Comparison of ENCODE assay signal across 10 cellular contexts in the genomic region with DNA sequence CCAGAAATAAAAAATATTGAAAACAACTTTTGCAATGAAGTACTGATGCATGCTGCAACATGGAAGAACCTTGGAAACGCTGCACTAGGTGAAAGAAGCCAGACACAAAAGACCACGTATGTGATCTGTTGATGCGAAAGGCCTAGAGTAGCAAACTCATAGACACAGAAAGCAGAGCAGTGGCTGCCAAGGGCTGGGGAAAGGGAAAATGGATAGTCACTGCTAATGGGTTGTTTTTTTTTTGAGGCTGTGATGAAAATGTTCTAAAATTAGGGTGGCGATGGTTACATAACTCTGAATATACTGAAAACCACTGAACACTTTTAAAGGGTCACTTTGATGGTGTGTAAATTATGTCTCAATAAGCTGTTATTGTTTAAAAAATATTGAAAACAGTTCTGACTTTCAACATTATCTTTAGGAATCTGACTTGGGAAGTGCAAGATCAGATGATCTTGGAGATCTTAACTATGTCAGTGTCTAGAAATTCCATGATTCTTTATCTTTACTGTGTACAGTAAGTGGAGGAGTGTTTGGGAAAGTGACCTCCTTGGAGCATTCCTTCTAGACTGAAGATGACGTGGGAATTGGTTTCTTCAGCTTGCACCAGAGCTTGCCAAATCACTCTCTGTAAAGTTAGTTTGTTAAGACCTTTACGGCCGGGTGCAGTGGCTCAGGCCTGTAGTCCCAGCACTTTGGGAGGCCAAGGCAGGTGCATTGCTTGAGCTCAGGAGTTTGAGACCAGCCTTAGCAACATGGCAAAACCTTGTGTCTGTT. TPM values are rescaled to one million over a fixed set of nuclear protein-coding genes. Genes with fewer than 3 reads are reported as not detected.
DNase-seq lines count a peak whose midpoint lies in the region; ATAC-seq and TF ChIP-seq lines count a peak whose summit lies in the region.
"Had no signal": no experiment of that assay in that cellular context is flagged by ENCODE, and none has a peak within 500 bp of the region (broad histone marks: within the 10 kb centered on the region; RNA-seq: fewer than 3 reads in every experiment).

No MANE protein-coding gene starts in this region.

- H3K4me3 ChIP-seq in SK-N-SH (ENCODE audit: low read depth in 2 of 2, low read length in 1 of 2) (no peak overlapping the region), sigmoid colon (no peak overlapping the region)

- H3K36me3 ChIP-seq in SK-N-SH (replicated peaks in 1 of 2; ENCODE audit: control insufficient read depth in 1 of 2, insufficient read depth in 2 of 2, low read length in 1 of 2) (no peaks in the 10 kb centered on the region), sigmoid colon (peaks cover 0 to 2% (median 0%) of the 10 kb centered on the region in 4 donors)

- peak overlapping the region; percentile 35 for H3K4me3 Mint-ChIP-seq in CD4-positive, alpha-beta T cell
- H3K4me3 Mint-ChIP-seq: central memory CD8-positive, alpha-beta T cell had no signal

- H3K27ac ChIP-seq in CD4-positive, alpha-beta T cell (ENCODE audit: low read depth, low read length) = no peak overlapping the region
- H3K27ac ChIP-seq in SK-N-SH (ENCODE audit: low read depth in 2 of 2, low read length in 1 of 2) (peak overlapping the region in 1 of 2 experiments; percentile 89; a peak in 2 of 4 replicates), sigmoid colon (peak overlapping the region; percentile 73 to 92 (median 82))

- H3K4me2 ChIP-seq in SK-N-SH = peak overlapping the region; percentile 11

- ATAC-seq in CD4-positive, alpha-beta T cell (ENCODE audit: poor library complexity) = no peak
- peak; percentile 43 for ATAC-seq in Right ventricle myocardium superior (ENCODE audit: poor library complexity)
- no peak for ATAC-seq in HG02763 (IDR thresholded peaks at IDR 0.05; ENCODE audit: unreplicated experiment)
- no peak for ATAC-seq in HG03139 (IDR thresholded peaks at IDR 0.05; ENCODE audit: unreplicated experiment)
- no peak for ATAC-seq in GM21723 (IDR thresholded peaks at IDR 0.05; ENCODE audit: unreplicated experiment)

- CTCF ChIA-PET in CD4-positive, alpha-beta T cell (lab: Charles Lee) = interaction anchor here (1.8 kb wide), 1 partner anchor 9 kb away, joined by 7 read pairs; no protein-coding TSS in a partner anchor
- CTCF ChIA-PET in SK-N-SH (lab: Yijun Ruan, JAX) = interaction anchor here (3.0 to 3.9 kb wide), 2 partner anchors 32 to 36 kb away, joined by 7 to 14 read pairs; no protein-coding TSS in a partner anchor

- H3K9me3 ChIP-seq in CD4-positive, alpha-beta T cell (ENCODE audit: control insufficient read depth, low read length) = no peaks in the 10 kb centered on the region
- H3K9me3 ChIP-seq in SK-N-SH (no peaks in the 10 kb centered on the region), sigmoid colon (no peaks in the 10 kb centered on the region)

- POLR2A ChIA-PET in CD4-positive, alpha-beta T cell (lab: Charles Lee) = interaction anchor here (0.8 to 1.6 kb wide), 4 partner anchors 10 to 18 kb away, joined by 3 to 8 read pairs (median 4); a partner anchor contains a TSS
- POLR2A ChIA-PET in SK-N-SH (lab: Yijun Ruan, JAX) = interaction anchor here (0.6 kb wide), 1 partner anchor 11 kb away, joined by 3 read pairs; no protein-coding TSS in a partner anchor

- H3K9ac ChIP-seq in SK-N-SH = peak overlapping the region; percentile 29; the same call in 1 of the 2 replicates

- no peak for TF ChIP-seq CTCF in CD4-positive, alpha-beta T cell (IDR thresholded peaks at IDR 0.05)
- TF ChIP-seq CTCF in SK-N-SH (IDR thresholded peaks at IDR 0.05) (no peak), sigmoid colon (IDR thresholded peaks at IDR 0.05) (no peak)

- no peaks in the 10 kb centered on the region for H3K9me2 ChIP-seq in SK-N-SH

- no peaks in the 10 kb centered on the region for H3K27me3 Mint-ChIP-seq in CD4-positive, alpha-beta T cell
- H3K27me3 Mint-ChIP-seq: central memory CD8-positive, alpha-beta T cell had no signal

- no peak for TF ChIP-seq POLR2A in sigmoid colon (IDR thresholded peaks at IDR 0.05)

- H3K4me1 Mint-ChIP-seq in CD4-positive, alpha-beta T cell (ENCODE audit: low read depth) = peaks cover 41% of the 10 kb centered on the region

- TF ChIP-seq RAD21 in SK-N-SH (IDR thresholded peaks at IDR 0.05; ENCODE audit: low read length) = no peak

- WGBS in SK-N-SH (ENCODE audit: low lambda C conversion rate) = 74% methylated on average over 7 of the region's 7 CpGs
- WGBS in sigmoid colon, 2 donors = 26 to 51% methylated on average over 7 of the region's 7 CpGs

- H3F3A ChIP-seq in SK-N-SH (replicated peaks; ENCODE audit: insufficient read depth) = peaks cover 35% of the 10 kb centered on the region

- H3K4me1 ChIP-seq in SK-N-SH (ENCODE audit: control insufficient read depth in 1 of 2, insufficient read depth in 2 of 2, low read depth in 1 of 2, low read length in 1 of 2) (peaks cover 9 to 11% of the 10 kb centered on the region in 2 experiments; a peak in 2 of 4 replicates), sigmoid colon (peaks cover 0 to 100% (median 98%) of the 10 kb centered on the region in 4 donors)

- intact Hi-C loops in CD4-positive, alpha-beta T cell (cut with DNase I, micrococcal nuclease) = no loop called here
- intact Hi-C loops in Right ventricle myocardium superior (cut with DNase I) (no loop called here), sigmoid colon (cut with DNase I) (no loop called here)

- H4K20me1 ChIP-seq in SK-N-SH (ENCODE audit: insufficient read depth) = peaks cover 27% of the 10 kb centered on the region

- H3K9me3 Mint-ChIP-seq in CD4-positive, alpha-beta T cell = no peaks in the 10 kb centered on the region
- H3K9me3 Mint-ChIP-seq: central memory CD8-positive, alpha-beta T cell had no signal

- TF ChIP-seq EP300 in SK-N-SH (IDR thresholded peaks at IDR 0.05; ENCODE audit: borderline replicate concordance in 1 of 2, low read depth in 1 of 2, low read length in 1 of 2) (no peak), sigmoid colon (IDR thresholded peaks at IDR 0.05) (peak in 3 of 4 donors; percentile 19 to 39 (median 26))

- no peak for DNase-seq in CD4-positive, alpha-beta T cell
- DNase-seq in SK-N-SH = no peak
- DNase-seq in Right ventricle myocardium superior = peak; percentile 46
- peak; percentile 92 for DNase-seq in sigmoid colon
- DNase-seq in Kasumi-1 (lab: John Stamatoyannopoulos, UW) = no peak
- DNase-seq: MM.1S had no signal

- no peak overlapping the region for H2AFZ ChIP-seq in SK-N-SH (ENCODE audit: low read depth)

- H3K79me2 ChIP-seq in SK-N-SH (ENCODE audit: insufficient read depth) = peaks cover 90% of the 10 kb centered on the region

- H3K27me3 ChIP-seq in CD4-positive, alpha-beta T cell (ENCODE audit: control insufficient read depth, insufficient read depth, low read length) = no peaks in the 10 kb centered on the region
- H3K27me3 ChIP-seq in SK-N-SH (ENCODE audit: insufficient read depth) = no peaks in the 10 kb centered on the region
- H3K27me3 ChIP-seq in sigmoid colon = no peaks in the 10 kb centered on the region

- no peak overlapping the region for H3K27ac Mint-ChIP-seq in CD4-positive, alpha-beta T cell

- peaks cover 28% of the 10 kb centered on the region for H3K36me3 Mint-ChIP-seq in CD4-positive, alpha-beta T cell (ENCODE audit: low read depth)

TF ChIP-seq in SK-N-SH, 30 proteins besides CTCF, POLR2A, EP300 and RAD21 (continues in another document):
- no peak for TF ChIP-seq RFX5 (IDR thresholded peaks at IDR 0.05; ENCODE audit: low read length)
- no peak for TF ChIP-seq RCOR1 (IDR thresholded peaks at IDR 0.05; ENCODE audit: low read length)
- TF ChIP-seq, protein P1, sequence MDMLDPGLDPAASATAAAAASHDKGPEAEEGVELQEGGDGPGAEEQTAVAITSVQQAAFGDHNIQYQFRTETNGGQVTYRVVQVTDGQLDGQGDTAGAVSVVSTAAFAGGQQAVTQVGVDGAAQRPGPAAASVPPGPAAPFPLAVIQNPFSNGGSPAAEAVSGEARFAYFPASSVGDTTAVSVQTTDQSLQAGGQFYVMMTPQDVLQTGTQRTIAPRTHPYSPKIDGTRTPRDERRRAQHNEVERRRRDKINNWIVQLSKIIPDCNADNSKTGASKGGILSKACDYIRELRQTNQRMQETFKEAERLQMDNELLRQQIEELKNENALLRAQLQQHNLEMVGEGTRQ (IDR thresholded peaks at IDR 0.05; ENCODE audit: borderline replicate concordance, low read depth, low read length) = no peak
- no peak for TF ChIP-seq TCF12 (IDR thresholded peaks at IDR 0.05)
- TF ChIP-seq SIN3A (IDR thresholded peaks at IDR 0.05; ENCODE audit: borderline replicate concordance, low read depth, low read length) = no peak
- TF ChIP-seq, protein P2, sequence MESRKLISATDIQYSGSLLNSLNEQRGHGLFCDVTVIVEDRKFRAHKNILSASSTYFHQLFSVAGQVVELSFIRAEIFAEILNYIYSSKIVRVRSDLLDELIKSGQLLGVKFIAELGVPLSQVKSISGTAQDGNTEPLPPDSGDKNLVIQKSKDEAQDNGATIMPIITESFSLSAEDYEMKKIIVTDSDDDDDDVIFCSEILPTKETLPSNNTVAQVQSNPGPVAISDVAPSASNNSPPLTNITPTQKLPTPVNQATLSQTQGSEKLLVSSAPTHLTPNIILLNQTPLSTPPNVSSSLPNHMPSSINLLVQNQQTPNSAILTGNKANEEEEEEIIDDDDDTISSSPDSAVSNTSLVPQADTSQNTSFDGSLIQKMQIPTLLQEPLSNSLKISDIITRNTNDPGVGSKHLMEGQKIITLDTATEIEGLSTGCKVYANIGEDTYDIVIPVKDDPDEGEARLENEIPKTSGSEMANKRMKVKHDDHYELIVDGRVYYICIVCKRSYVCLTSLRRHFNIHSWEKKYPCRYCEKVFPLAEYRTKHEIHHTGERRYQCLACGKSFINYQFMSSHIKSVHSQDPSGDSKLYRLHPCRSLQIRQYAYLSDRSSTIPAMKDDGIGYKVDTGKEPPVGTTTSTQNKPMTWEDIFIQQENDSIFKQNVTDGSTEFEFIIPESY (IDR thresholded peaks at IDR 0.05; ENCODE audit: borderline replicate concordance, low read depth) = no peak
- no peak for TF ChIP-seq FOXJ3 (CRISPR knock-in tag; IDR thresholded peaks at IDR 0.05)
- TF ChIP-seq RXRA (IDR thresholded peaks at IDR 0.05; ENCODE audit: borderline replicate concordance, low read depth) = no peak
- TF ChIP-seq FOSL2 (IDR thresholded peaks at IDR 0.05; ENCODE audit: borderline replicate concordance, low read depth) = no peak
- TF ChIP-seq, protein P3, sequence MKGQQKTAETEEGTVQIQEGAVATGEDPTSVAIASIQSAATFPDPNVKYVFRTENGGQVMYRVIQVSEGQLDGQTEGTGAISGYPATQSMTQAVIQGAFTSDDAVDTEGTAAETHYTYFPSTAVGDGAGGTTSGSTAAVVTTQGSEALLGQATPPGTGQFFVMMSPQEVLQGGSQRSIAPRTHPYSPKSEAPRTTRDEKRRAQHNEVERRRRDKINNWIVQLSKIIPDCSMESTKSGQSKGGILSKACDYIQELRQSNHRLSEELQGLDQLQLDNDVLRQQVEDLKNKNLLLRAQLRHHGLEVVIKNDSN (IDR thresholded peaks at IDR 0.05; ENCODE audit: borderline replicate concordance, low read depth) = no peak

RNA-seq across cellular contexts. Expression of a gene that starts 12.4 kb away (rescaled TPM):
- 10 to 100 TPM; 98.0 to 99.3 TPM for total RNA-seq in CD4-positive, alpha-beta T cell
- polyA plus RNA-seq in SK-N-SH (2012; rRNA removed) (6.8 and 11.0 TPM in 2 replicates), sigmoid colon (100 to 1,000 TPM in 1 of 3 donors, 10 to 100 TPM in 2; 15.6 to 141 (median 35.4) TPM)
- polyA plus RNA-seq in SK-N-SH (2012; cell fraction: cytosol; rRNA removed) = 6.8 and 9.2 TPM in 2 replicates
- polyA plus RNA-seq in SK-N-SH (2012; cell fraction: nucleus; rRNA removed) = 42.6 and 43.4 TPM in 2 replicates
- total RNA-seq in Right ventricle myocardium superior (22.6 TPM), sigmoid colon (10 to 100 TPM; 32.9 to 87.5 (median 57.3) TPM)

Comparison
In these comparisons a context has a peak if more than half of its experiments do, and no peak if none do; other contexts are left out.
1. DNase-seq: peak in Right ventricle myocardium superior (single experiment) and sigmoid colon (single experiment); none in CD4-positive, alpha-beta T cell (0 of 10), SK-N-SH (single experiment) and Kasumi-1 (0 of 2).